Comparison of ENCODE assay signal across 31 cellular contexts in the genomic region with DNA sequence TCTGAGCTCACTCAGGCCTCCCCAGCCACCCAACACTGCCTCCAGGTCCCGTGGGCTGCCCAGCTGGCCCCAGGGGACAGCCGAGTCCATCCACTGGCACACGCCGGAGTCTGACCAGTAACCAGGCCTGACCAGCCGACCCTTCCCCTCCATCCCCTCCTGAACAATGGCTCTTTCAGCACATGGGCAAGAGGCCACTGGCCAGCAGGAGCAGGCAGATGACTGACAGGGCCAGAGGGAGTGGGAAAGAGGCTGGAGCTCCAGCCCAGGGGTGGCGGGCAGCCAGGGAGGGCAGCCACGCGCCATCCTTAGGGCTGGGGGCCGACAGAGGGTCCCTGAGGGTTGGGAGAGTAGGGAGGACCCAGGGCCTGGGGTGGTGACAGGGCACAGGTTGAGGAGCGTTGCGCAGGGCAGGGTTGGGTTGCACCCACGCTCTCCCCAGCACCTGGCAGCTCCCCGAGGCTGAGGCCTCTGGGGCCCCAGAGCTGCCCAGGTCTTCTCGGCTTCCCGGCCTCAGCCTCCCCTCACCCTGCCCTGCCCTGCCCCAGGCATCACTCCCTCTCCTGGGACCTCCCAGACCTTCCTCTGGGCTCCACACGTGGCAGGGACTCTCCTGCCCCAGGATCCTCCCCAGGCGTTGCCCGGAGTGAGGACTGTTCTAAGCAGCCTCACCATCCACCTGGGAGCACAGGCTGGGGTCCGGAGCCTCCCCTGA. TPM values are rescaled to one million over a fixed set of nuclear protein-coding genes. Genes with fewer than 3 reads are reported as not detected.
DNase-seq lines count a peak whose midpoint lies in the region; ATAC-seq and TF ChIP-seq lines count a peak whose summit lies in the region.
"Had no signal": no experiment of that assay in that cellular context is flagged by ENCODE, and none has a peak within 500 bp of the region (broad histone marks: within the 10 kb centered on the region; RNA-seq: fewer than 3 reads in every experiment).

No MANE protein-coding gene starts in this region.

- no peaks in the 10 kb centered on the region for H4K20me1 ChIP-seq in PC-9 (ENCODE audit: insufficient read depth)

- peak overlapping the region in 6 of 8 donors; percentile 46 to 70 (median 68) for H3K27ac ChIP-seq in spleen
- H3K27ac ChIP-seq in PC-9, result no peak overlapping the region
- H3K27ac ChIP-seq: brain microvascular endothelial cell, esophagus squamous epithelium, foreskin keratinocyte, parathyroid adenoma, upper lobe of right lung, WERI-Rb-1 had no signal

- ATAC-seq in esophagus mucosa, result peak; percentile 1
- ATAC-seq: activated naive CD4-positive, alpha-beta T cell treated with anti-CD3 and anti-CD28 coated beads, Interleukin-2, amount 50 U/mL, for 72 hours; GM12878; upper lobe of right lung had no signal

- no peak for TF ChIP-seq POLR2A in spleen (IDR thresholded peaks at IDR 0.05)

- 79 to 88% (median 85%) methylated on average over 13 to 19 of the region's 19 CpGs for WGBS in spleen, 5 donors

- no peak overlapping the region for H2AFZ ChIP-seq in PC-9
- H2AFZ ChIP-seq: parathyroid adenoma had no signal

- no TSS peak for BruUV-seq in PC-9 (replicated peaks; lab: Mats Ljungman, UMichigan)

- no peak overlapping the region for H3K4me3 ChIP-seq in BE2C (ENCODE audit: low read depth, low read length)
- no peak overlapping the region for H3K4me3 ChIP-seq in spleen
- H3K4me3 ChIP-seq in PC-9, result no peak overlapping the region
- H3K4me3 ChIP-seq: esophagus squamous epithelium, GM12878, HAP-1, lung, upper lobe of right lung had no signal

- CTCF ChIA-PET in PC-9 (lab: Charles Lee), result no interaction called here

- H3K9me2 ChIP-seq in PC-9 (ENCODE audit: insufficient read depth), result no peaks in the 10 kb centered on the region

- H3K4me1 ChIP-seq in BE2C (peaks cover 40% of the 10 kb centered on the region), spleen (peaks cover 7 to 57% (median 29%) of the 10 kb centered on the region in 6 donors), PC-9 (replicated peaks; ENCODE audit: insufficient read depth) (no peaks in the 10 kb centered on the region)
- H3K4me1 ChIP-seq: foreskin keratinocyte, parathyroid adenoma had no signal

- intact Hi-C loops in spleen (cut with DNase I; ENCODE audit: low total_unique reads), result no loop called here
- intact Hi-C loops in PC-9 (cut with micrococcal nuclease; ENCODE audit: unreplicated experiment), result no loop called here

- H3F3A ChIP-seq in PC-9 (ENCODE audit: insufficient read depth, low read depth), result no peaks in the 10 kb centered on the region

- H3K9me3 ChIP-seq in BE2C (no peaks in the 10 kb centered on the region), spleen (no peaks in the 10 kb centered on the region), PC-9 (ENCODE audit: insufficient read depth, low read depth) (no peaks in the 10 kb centered on the region)
- H3K9me3 ChIP-seq: esophagus squamous epithelium, HAP-1, upper lobe of right lung had no signal

- H3K36me3 ChIP-seq in BE2C (no peaks in the 10 kb centered on the region), spleen (no peaks in the 10 kb centered on the region), PC-9 (ENCODE audit: low read depth) (no peaks in the 10 kb centered on the region)
- H3K36me3 ChIP-seq: brain microvascular endothelial cell, esophagus squamous epithelium, HAP-1, upper lobe of right lung, WERI-Rb-1 had no signal

- H3K4me2 ChIP-seq in PC-9, result no peak overlapping the region

- peak; percentile 6 for DNase-seq in BE2C
- peak; percentile 73 for DNase-seq in myocyte (ENCODE audit: low read depth)
- DNase-seq in spleen, result no peak
- no peak for DNase-seq in PC-9
- DNase-seq in GM03348 (ENCODE audit: low spot score), result no peak
- DNase-seq in activated naive CD4-positive, alpha-beta T cell (lab: John Stamatoyannopoulos, UW), result no peak
- no peak for DNase-seq in NK-92 (lab: John Stamatoyannopoulos, UW; ENCODE audit: unreplicated experiment)
- DNase-seq: activated CD4-positive, alpha-beta T cell treated with anti-CD3 and anti-CD28 coated beads for 48 hours; activated T-cell treated with anti-CD3 and anti-CD28 coated beads for 4 hours; brain microvascular endothelial cell; cerebellar nuclear complex; DMS153; esophagus squamous epithelium; foreskin keratinocyte; hippocampal formation; Karpas-422; NCI-H146; NCI-H345; nephron progenitor cell; SIG-M5; stimulated activated CD4-positive, alpha-beta T cell treated with anti-CD3 and anti-CD28 coated beads, Interleukin-2, amount 100 ng/mL, for 48 hours; SW 1271; T-helper 9 cell; upper lobe of right lung; WERI-Rb-1 had no signal

- POLR2A ChIA-PET in PC-9 (lab: Charles Lee; ENCODE audit: unreplicated experiment), result no interaction called here

- no peak for TF ChIP-seq CTCF in BE2C (IDR thresholded peaks at IDR 0.05; ENCODE audit: low read depth, low read length)
- no peak for TF ChIP-seq CTCF in spleen (IDR thresholded peaks at IDR 0.05 in 8 of 11, conservative IDR thresholded peaks at IDR 0.05 in 3 of 11)
- TF ChIP-seq CTCF in PC-9 (conservative IDR thresholded peaks at IDR 0.05), result no peak

- H3K27me3 ChIP-seq in BE2C, result no peaks in the 10 kb centered on the region
- peaks cover 0 to 16% (median 0%) of the 10 kb centered on the region in 7 donors for H3K27me3 ChIP-seq in spleen (replicated peaks in 1 of 7)
- H3K27me3 ChIP-seq in PC-9 (ENCODE audit: insufficient read depth, low read depth), result no peaks in the 10 kb centered on the region
- H3K27me3 ChIP-seq: brain microvascular endothelial cell, esophagus squamous epithelium, upper lobe of right lung had no signal

- H3K79me2 ChIP-seq in PC-9 (ENCODE audit: low read depth), result no peaks in the 10 kb centered on the region
- H3K79me2 ChIP-seq: parathyroid adenoma had no signal

RNA-seq across cellular contexts. Expression of gene SLC38A10, which starts 20.2 kb away (rescaled TPM):
- polyA plus RNA-seq in BE2C (2012; ENCODE audit: insufficient read depth, insufficient read length, low read depth), result 41.2 TPM
- 24.6 TPM for total RNA-seq in esophagus mucosa
- total RNA-seq in myocyte, result 70.7 and 72.1 TPM in 2 replicates
- 80.0 TPM for polyA plus RNA-seq in myocyte (2012)
- 100 to 1,000 TPM in 1 of 7 donors, 10 to 100 TPM in 6; 82.8 to 112 (median 95.0) TPM for total RNA-seq in spleen
- polyA plus RNA-seq in spleen, result 10 to 100 TPM; 54.9 to 85.1 (median 71.4) TPM
- 127 and 130 TPM in 2 replicates for total RNA-seq in PC-9 (2021)

Comparison
In these comparisons a context has a peak if more than half of its experiments do, and no peak if none do; other contexts are left out.
1. DNase-seq: peak in BE2C (single experiment) and myocyte (single experiment); none in spleen (single experiment), PC-9 (0 of 2), GM03348 (single experiment), activated naive CD4-positive, alpha-beta T cell (0 of 4) and NK-92 (single experiment).